In genomic region chr3:83769791-83770663, GRCh38 we compare ENCODE assay signal across 23 cellular contexts.
A peak's percentile ranks its signal among the peaks of the same experiment; 100 is the strongest.
DNase-seq lines count a peak whose midpoint lies in the region; TF ChIP-seq lines count a peak whose summit lies in the region.
"Had no signal": no experiment of that assay in that cellular context is flagged by ENCODE, and none has a peak within 500 bp of the region (broad histone marks: within the 10 kb centered on the region; RNA-seq: fewer than 3 reads in every experiment).

No MANE protein-coding gene starts in this region.

- H3K36me3 Mint-ChIP-seq in H9 (ENCODE audit: insufficient read depth in 1 of 3, low read depth in 3 of 3) = 0 out of 7 replicates have a peak, but pooled peaks cover 0 to 3% (median 0%) of the 10 kb centered on the region in 3 experiments
- no peaks in the 10 kb centered on the region for H3K36me3 Mint-ChIP-seq in endothelial cell (ENCODE audit: low read depth, unreplicated experiment)
- H3K36me3 Mint-ChIP-seq: CD4-positive, alpha-beta memory T cell had no signal

- H3K56ac ChIP-seq in H9 (ENCODE audit: insufficient read length, low read depth, low read length) = no peak overlapping the region

- H3K4ac ChIP-seq in H9 (ENCODE audit: low read depth, low read length) = no peak overlapping the region

- TF ChIP-seq CTCF in H9 (conservative IDR thresholded peaks at IDR 0.05) (no peak), SU-DHL-6 (IDR thresholded peaks at IDR 0.05; ENCODE audit: insufficient read depth, low read length, poor library complexity, severe bottlenecking) (no peak), spleen (IDR thresholded peaks at IDR 0.05 in 8 of 11, conservative IDR thresholded peaks at IDR 0.05 in 3 of 11) (no peak), endothelial cell (IDR thresholded peaks at IDR 0.05; ENCODE audit: unreplicated experiment) (no peak)

- H3K4me3 Mint-ChIP-seq in H9 (no peak overlapping the region), endothelial cell (ENCODE audit: unreplicated experiment) (no peak overlapping the region)
- H3K4me3 Mint-ChIP-seq: CD4-positive, alpha-beta memory T cell; HFFc6 had no signal

- no peaks in the 10 kb centered on the region for H3K27me3 ChIP-seq in H9 (ENCODE audit: insufficient read depth, low read length)
- no peaks in the 10 kb centered on the region for H3K27me3 ChIP-seq in SU-DHL-6 (ENCODE audit: low read length)
- H3K27me3 ChIP-seq in spleen (replicated peaks in 1 of 7) = no peaks in the 10 kb centered on the region
- H3K27me3 ChIP-seq: SJSA1 had no signal

- H2AFZ ChIP-seq in H9 (ENCODE audit: low read length) (no peak overlapping the region), SU-DHL-6 (ENCODE audit: low read depth, low read length, severe bottlenecking) (peak overlapping the region; percentile 74)

- H2BK5ac ChIP-seq in H9 (ENCODE audit: insufficient read length, low read length) = no peak overlapping the region

- H3K79me1 ChIP-seq in H9 (ENCODE audit: insufficient read depth, low read depth, low read length, poor library complexity, severe bottlenecking) = no peaks in the 10 kb centered on the region

- intact Hi-C loops in spleen (cut with DNase I; ENCODE audit: low total_unique reads) = no loop called here

- H3K9ac ChIP-seq in H9 (ENCODE audit: extremely low read depth, insufficient read length, low read length) = no peak overlapping the region
- H3K9ac ChIP-seq in SU-DHL-6 (ENCODE audit: low read length) = no peak overlapping the region

- no peak overlapping the region for H3K27ac ChIP-seq in H9 (ENCODE audit: insufficient read length, low read depth, low read length)
- no peak overlapping the region for H3K27ac ChIP-seq in SU-DHL-6 (ENCODE audit: low read depth, low read length)
- no peak overlapping the region for H3K27ac ChIP-seq in spleen
- H3K27ac ChIP-seq: SJSA1 had no signal

- no peaks in the 10 kb centered on the region for H3K23me2 ChIP-seq in H9 (ENCODE audit: insufficient read length, low read depth, low read length, poor library complexity, severe bottlenecking)

- no peak overlapping the region; the same call in 1 of the 2 replicates for H3K14ac ChIP-seq in H9 (ENCODE audit: insufficient read depth, low read length)

- H3K9me3 Mint-ChIP-seq in H9 = peaks cover 2% of the 10 kb centered on the region in 2 experiments; a peak in 1 of 5 replicates
- no peaks in the 10 kb centered on the region for H3K9me3 Mint-ChIP-seq in endothelial cell (ENCODE audit: unreplicated experiment)

- H3K9me3 ChIP-seq in H9 (ENCODE audit: control insufficient read depth, low read depth, low read length) (no peaks in the 10 kb centered on the region), SU-DHL-6 (ENCODE audit: insufficient read depth, low read length) (peaks cover 3% of the 10 kb centered on the region; the same call in 1 of the 2 replicates), spleen (peaks cover 0 to 29% (median 11%) of the 10 kb centered on the region in 8 donors)
- H3K9me3 ChIP-seq: HAP-1, SJSA1 had no signal

- TF ChIP-seq POLR2A in spleen (IDR thresholded peaks at IDR 0.05) = no peak

- no peaks in the 10 kb centered on the region for H3F3A ChIP-seq in SU-DHL-6 (ENCODE audit: insufficient read depth)

- H4K20me1 ChIP-seq in H9 (ENCODE audit: control insufficient read depth, insufficient read depth, insufficient read length) (no peaks in the 10 kb centered on the region), SU-DHL-6 (ENCODE audit: low read depth, low read length) (no peaks in the 10 kb centered on the region)

- H3K23ac ChIP-seq in H9 (ENCODE audit: insufficient read length, low read depth, low read length) = no peak overlapping the region

- H2BK15ac ChIP-seq in H9 (ENCODE audit: low read depth, low read length) = no peak overlapping the region

- no peak overlapping the region for H4K5ac ChIP-seq in H9 (ENCODE audit: insufficient read length, low read depth, low read length)

- no peak overlapping the region for H4K91ac ChIP-seq in H9 (ENCODE audit: insufficient read length, low read depth, low read length)

- WGBS in H9 (ENCODE audit: extremely low coverage, insufficient read length, low lambda C conversion rate) = no CpG with 5 or more reads among the region's 17 CpGs
- 80 to 88% (median 84%) methylated on average over 15 to 17 of the region's 17 CpGs for WGBS in spleen, 5 donors

- no peaks in the 10 kb centered on the region for H3K9me2 ChIP-seq in SU-DHL-6 (replicated peaks; ENCODE audit: insufficient read depth, low read length)

- no peak overlapping the region for H2BK120ac ChIP-seq in H9 (ENCODE audit: low read depth, low read length, poor library complexity, severe bottlenecking)

- H2BK20ac ChIP-seq in H9 (ENCODE audit: low read depth, low read length, poor library complexity, severe bottlenecking) = no peak overlapping the region

- H3K4me3 ChIP-seq in SU-DHL-6 (ENCODE audit: insufficient read depth, low read length, poor library complexity, severe bottlenecking) (no peak overlapping the region), spleen (no peak overlapping the region)
- H3K4me3 ChIP-seq: HAP-1, SJSA1 had no signal

- no peak overlapping the region for H3T11ph ChIP-seq in H9 (ENCODE audit: low read length)

- no peak overlapping the region for H2AK5ac ChIP-seq in H9 (ENCODE audit: insufficient read length, low read length)

- H3K36me3 ChIP-seq in SU-DHL-6 (ENCODE audit: low read length) (no peaks in the 10 kb centered on the region), spleen (no peaks in the 10 kb centered on the region)
- H3K36me3 ChIP-seq: HAP-1, SJSA1 had no signal

- H3K4me2 ChIP-seq in H9 (ENCODE audit: insufficient read depth, insufficient read length, low read length) (no peak overlapping the region), SU-DHL-6 (ENCODE audit: low read depth, low read length, poor library complexity, severe bottlenecking) (no peak overlapping the region)

- no peaks in the 10 kb centered on the region for H3K79me2 ChIP-seq in H9 (ENCODE audit: insufficient read depth, low read length)
- no peaks in the 10 kb centered on the region for H3K79me2 ChIP-seq in SU-DHL-6 (ENCODE audit: insufficient read depth, low read length)

- H2BK12ac ChIP-seq in H9 (ENCODE audit: insufficient read length, low read depth, low read length) = no peak overlapping the region

- H3K27me3 Mint-ChIP-seq in H9 (ENCODE audit: low read depth) (no peaks in the 10 kb centered on the region), endothelial cell (ENCODE audit: unreplicated experiment) (no peaks in the 10 kb centered on the region)
- H3K27me3 Mint-ChIP-seq: CD4-positive, alpha-beta memory T cell had no signal

- H3K18ac ChIP-seq in H9 (ENCODE audit: insufficient read length, low read depth, low read length) = no peak overlapping the region

- H3K27ac Mint-ChIP-seq in H9 (no peak overlapping the region), endothelial cell (ENCODE audit: unreplicated experiment) (no peak overlapping the region)
- H3K27ac Mint-ChIP-seq: CD4-positive, alpha-beta memory T cell; HFFc6 had no signal

- H4K8ac ChIP-seq in H9 (replicated peaks; ENCODE audit: insufficient read length, low read depth, low read length) = no peak overlapping the region

- H3K4me1 Mint-ChIP-seq in H9 (no peaks in the 10 kb centered on the region), endothelial cell (ENCODE audit: unreplicated experiment) (no peaks in the 10 kb centered on the region)
- H3K4me1 Mint-ChIP-seq: CD4-positive, alpha-beta memory T cell had no signal

- H3K4me1 ChIP-seq in H9 (ENCODE audit: insufficient read depth, low read length) (no peaks in the 10 kb centered on the region), spleen (no peaks in the 10 kb centered on the region)
- H3K4me1 ChIP-seq: HAP-1, SJSA1 had no signal

- DNase-seq in H9 (peak; percentile 26), mesenteric fat pad (ENCODE audit: low spot score) (peak; percentile 72), spleen (peak; percentile 57), endothelial cell (ENCODE audit: low spot score) (no peak), AG08395 (ENCODE audit: low spot score) (no peak), Ammon's horn (ENCODE audit: low spot score) (no peak), medulla oblongata (ENCODE audit: extremely low spot score) (no peak)
- DNase-seq: C1 segment of cervical spinal cord; COR-L47; DMS53; HFFc6; KG1; MM.1S; NCI-H2029; NCI-H446; NCI-H524 treated with DMSO at 0.1 percent for 48 hours; NCI-H774; NK-92 treated with Interleukin-12 subunit alpha and Interleukin-12 subunit beta, amount 100 ng/mL, for 24 hours; PC-3 had no signal

Comparison
In these comparisons a context has a peak if more than half of its experiments do, and no peak if none do; other contexts are left out.
1. DNase-seq: peak in H9 (single experiment), mesenteric fat pad (single experiment) and spleen (single experiment); none in endothelial cell (single experiment), AG08395 (single experiment), Ammon's horn (single experiment) and medulla oblongata (single experiment).